7 cellular contexts compared by ENCODE assay signal in the genomic region with DNA sequence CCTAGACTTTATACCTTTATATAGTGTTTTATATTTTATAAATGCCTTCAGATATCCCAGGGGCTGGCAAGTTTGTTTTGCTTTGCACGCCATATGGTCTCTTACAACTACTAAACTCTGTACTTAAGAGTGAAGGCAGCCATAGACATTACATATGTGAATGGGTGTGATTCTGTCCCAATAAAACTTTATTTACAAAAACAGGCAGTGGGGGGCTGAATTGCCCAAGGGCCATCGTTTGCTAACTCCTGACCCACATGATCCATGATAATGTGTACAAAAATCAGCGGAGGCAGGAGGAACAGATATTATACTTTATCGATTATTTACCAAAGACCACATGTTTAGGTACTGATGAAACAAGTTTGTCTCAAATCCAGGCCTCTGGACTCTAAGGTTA. TPM values are rescaled to one million over a fixed set of nuclear protein-coding genes. Genes with fewer than 3 reads are reported as not detected.
"Had no signal": no experiment of that assay in that cellular context is flagged by ENCODE, and none has a peak within 500 bp of the region (broad histone marks: within the 10 kb centered on the region; RNA-seq: fewer than 3 reads in every experiment).

No MANE protein-coding gene starts in this region.

- H3K27ac ChIP-seq: GM23248 had no signal

- H2AFZ ChIP-seq: GM23248 had no signal

- H3K4me3 ChIP-seq: GM23248 had no signal

- DNase-seq: GM23248, GOT3, H9, HCEC 1CT, KG1 had no signal

- H3K9ac ChIP-seq: GM23248 had no signal

- FAIRE-seq: HTR-8/SVneo had no signal

RNA-seq across cellular contexts. Expression of a gene that starts 58.7 kb away (rescaled TPM):
- total RNA-seq: GM23248, H4 had no signal
